Comparison of ENCODE assay signal across 1 cellular context in the genomic region with DNA sequence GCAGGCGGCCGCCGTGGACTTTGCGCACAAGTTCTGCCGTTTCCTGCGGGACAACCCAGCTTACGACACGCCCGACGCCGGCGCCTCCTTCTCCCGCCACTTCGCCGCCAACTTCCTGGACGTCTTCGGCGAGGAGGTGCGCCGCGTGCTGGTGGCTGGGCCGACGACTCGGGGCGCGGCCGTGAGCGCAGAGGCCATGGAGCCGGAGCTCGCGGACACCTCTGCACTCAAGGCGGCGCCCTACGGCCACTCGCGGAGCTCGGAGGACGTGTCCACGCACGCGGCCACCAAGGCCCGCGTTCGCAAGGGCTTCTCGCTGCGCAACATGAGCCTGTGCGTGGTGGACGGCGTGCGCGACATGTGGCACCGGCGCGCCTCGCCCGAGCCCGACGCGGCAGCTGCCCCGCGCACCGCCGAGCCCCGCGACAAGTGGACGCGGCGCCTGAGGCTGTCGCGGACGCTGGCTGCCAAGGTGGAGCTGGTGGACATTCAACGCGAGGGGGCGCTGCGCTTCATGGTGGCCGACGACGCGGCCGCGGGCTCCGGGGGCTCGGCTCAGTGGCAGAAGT.
TF ChIP-seq lines count a peak whose summit lies in the region.

No MANE protein-coding gene starts in this region.

TF ChIP-seq in WTC11, 78 proteins besides CTCF, POLR2A, EP300 and RAD21 (continued from another document and continues in another):
- TF ChIP-seq, protein P1, sequence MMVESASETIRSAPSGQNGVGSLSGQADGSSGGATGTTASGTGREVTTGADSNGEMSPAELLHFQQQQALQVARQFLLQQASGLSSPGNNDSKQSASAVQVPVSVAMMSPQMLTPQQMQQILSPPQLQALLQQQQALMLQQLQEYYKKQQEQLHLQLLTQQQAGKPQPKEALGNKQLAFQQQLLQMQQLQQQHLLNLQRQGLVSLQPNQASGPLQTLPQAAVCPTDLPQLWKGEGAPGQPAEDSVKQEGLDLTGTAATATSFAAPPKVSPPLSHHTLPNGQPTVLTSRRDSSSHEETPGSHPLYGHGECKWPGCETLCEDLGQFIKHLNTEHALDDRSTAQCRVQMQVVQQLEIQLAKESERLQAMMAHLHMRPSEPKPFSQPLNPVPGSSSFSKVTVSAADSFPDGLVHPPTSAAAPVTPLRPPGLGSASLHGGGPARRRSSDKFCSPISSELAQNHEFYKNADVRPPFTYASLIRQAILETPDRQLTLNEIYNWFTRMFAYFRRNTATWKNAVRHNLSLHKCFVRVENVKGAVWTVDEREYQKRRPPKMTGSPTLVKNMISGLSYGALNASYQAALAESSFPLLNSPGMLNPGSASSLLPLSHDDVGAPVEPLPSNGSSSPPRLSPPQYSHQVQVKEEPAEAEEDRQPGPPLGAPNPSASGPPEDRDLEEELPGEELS (CRISPR knock-in tag; IDR thresholded peaks at IDR 0.05): peak; percentile 35; the same call in 1 of the 2 replicates
- TF ChIP-seq GTF2I (CRISPR knock-in tag; conservative IDR thresholded peaks at IDR 0.05): no peak
- TF ChIP-seq, protein P2, sequence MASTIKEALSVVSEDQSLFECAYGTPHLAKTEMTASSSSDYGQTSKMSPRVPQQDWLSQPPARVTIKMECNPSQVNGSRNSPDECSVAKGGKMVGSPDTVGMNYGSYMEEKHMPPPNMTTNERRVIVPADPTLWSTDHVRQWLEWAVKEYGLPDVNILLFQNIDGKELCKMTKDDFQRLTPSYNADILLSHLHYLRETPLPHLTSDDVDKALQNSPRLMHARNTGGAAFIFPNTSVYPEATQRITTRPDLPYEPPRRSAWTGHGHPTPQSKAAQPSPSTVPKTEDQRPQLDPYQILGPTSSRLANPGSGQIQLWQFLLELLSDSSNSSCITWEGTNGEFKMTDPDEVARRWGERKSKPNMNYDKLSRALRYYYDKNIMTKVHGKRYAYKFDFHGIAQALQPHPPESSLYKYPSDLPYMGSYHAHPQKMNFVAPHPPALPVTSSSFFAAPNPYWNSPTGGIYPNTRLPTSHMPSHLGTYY (CRISPR knock-in tag; IDR thresholded peaks at IDR 0.05): no peak
- TF ChIP-seq NR2C2 (CRISPR knock-in tag; IDR thresholded peaks at IDR 0.05): peak; percentile 64; the same call in 1 of the 2 replicates
- TF ChIP-seq, protein P3, sequence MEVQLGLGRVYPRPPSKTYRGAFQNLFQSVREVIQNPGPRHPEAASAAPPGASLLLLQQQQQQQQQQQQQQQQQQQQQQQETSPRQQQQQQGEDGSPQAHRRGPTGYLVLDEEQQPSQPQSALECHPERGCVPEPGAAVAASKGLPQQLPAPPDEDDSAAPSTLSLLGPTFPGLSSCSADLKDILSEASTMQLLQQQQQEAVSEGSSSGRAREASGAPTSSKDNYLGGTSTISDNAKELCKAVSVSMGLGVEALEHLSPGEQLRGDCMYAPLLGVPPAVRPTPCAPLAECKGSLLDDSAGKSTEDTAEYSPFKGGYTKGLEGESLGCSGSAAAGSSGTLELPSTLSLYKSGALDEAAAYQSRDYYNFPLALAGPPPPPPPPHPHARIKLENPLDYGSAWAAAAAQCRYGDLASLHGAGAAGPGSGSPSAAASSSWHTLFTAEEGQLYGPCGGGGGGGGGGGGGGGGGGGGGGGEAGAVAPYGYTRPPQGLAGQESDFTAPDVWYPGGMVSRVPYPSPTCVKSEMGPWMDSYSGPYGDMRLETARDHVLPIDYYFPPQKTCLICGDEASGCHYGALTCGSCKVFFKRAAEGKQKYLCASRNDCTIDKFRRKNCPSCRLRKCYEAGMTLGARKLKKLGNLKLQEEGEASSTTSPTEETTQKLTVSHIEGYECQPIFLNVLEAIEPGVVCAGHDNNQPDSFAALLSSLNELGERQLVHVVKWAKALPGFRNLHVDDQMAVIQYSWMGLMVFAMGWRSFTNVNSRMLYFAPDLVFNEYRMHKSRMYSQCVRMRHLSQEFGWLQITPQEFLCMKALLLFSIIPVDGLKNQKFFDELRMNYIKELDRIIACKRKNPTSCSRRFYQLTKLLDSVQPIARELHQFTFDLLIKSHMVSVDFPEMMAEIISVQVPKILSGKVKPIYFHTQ (CRISPR knock-in tag; IDR thresholded peaks at IDR 0.05): no peak
- no peak; the same call in 1 of the 2 replicates for TF ChIP-seq ZNF121 (CRISPR knock-in tag; IDR thresholded peaks at IDR 0.05)
- TF ChIP-seq ZNF396 (CRISPR knock-in tag; IDR thresholded peaks at IDR 0.05; ENCODE audit: borderline replicate concordance): no peak
- peak; percentile 99 for TF ChIP-seq FOXP1 (CRISPR knock-in tag; IDR thresholded peaks at IDR 0.05; ENCODE audit: borderline replicate concordance)
- TF ChIP-seq SMAD4 (CRISPR knock-in tag; IDR thresholded peaks at IDR 0.05): no peak
- no peak for TF ChIP-seq ZNF416 (CRISPR knock-in tag; IDR thresholded peaks at IDR 0.05)
- no peak for TF ChIP-seq PRRX2 (CRISPR knock-in tag; IDR thresholded peaks at IDR 0.05)
- TF ChIP-seq NFATC4 (CRISPR knock-in tag; IDR thresholded peaks at IDR 0.05): no peak
- TF ChIP-seq, protein P4, sequence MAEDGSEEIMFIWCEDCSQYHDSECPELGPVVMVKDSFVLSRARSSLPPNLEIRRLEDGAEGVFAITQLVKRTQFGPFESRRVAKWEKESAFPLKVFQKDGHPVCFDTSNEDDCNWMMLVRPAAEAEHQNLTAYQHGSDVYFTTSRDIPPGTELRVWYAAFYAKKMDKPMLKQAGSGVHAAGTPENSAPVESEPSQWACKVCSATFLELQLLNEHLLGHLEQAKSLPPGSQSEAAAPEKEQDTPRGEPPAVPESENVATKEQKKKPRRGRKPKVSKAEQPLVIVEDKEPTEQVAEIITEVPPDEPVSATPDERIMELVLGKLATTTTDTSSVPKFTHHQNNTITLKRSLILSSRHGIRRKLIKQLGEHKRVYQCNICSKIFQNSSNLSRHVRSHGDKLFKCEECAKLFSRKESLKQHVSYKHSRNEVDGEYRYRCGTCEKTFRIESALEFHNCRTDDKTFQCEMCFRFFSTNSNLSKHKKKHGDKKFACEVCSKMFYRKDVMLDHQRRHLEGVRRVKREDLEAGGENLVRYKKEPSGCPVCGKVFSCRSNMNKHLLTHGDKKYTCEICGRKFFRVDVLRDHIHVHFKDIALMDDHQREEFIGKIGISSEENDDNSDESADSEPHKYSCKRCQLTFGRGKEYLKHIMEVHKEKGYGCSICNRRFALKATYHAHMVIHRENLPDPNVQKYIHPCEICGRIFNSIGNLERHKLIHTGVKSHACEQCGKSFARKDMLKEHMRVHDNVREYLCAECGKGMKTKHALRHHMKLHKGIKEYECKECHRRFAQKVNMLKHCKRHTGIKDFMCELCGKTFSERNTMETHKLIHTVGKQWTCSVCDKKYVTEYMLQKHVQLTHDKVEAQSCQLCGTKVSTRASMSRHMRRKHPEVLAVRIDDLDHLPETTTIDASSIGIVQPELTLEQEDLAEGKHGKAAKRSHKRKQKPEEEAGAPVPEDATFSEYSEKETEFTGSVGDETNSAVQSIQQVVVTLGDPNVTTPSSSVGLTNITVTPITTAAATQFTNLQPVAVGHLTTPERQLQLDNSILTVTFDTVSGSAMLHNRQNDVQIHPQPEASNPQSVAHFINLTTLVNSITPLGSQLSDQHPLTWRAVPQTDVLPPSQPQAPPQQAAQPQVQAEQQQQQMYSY (CRISPR knock-in tag; IDR thresholded peaks at IDR 0.05): 0 out of 2 replicates have a peak, but pooled peaks have one; percentile 14
- peak; percentile 79; the same call in 1 of the 2 replicates for TF ChIP-seq ETV6 (CRISPR knock-in tag; IDR thresholded peaks at IDR 0.05)
- TF ChIP-seq, protein P5, sequence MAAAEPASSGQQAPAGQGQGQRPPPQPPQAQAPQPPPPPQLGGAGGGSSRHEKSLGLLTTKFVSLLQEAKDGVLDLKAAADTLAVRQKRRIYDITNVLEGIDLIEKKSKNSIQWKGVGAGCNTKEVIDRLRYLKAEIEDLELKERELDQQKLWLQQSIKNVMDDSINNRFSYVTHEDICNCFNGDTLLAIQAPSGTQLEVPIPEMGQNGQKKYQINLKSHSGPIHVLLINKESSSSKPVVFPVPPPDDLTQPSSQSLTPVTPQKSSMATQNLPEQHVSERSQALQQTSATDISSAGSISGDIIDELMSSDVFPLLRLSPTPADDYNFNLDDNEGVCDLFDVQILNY (CRISPR knock-in tag; IDR thresholded peaks at IDR 0.05): peak; percentile 59; the same call in 1 of the 2 replicates
- TF ChIP-seq SOX15 (CRISPR knock-in tag; IDR thresholded peaks at IDR 0.05): no peak
- TF ChIP-seq, protein P6, sequence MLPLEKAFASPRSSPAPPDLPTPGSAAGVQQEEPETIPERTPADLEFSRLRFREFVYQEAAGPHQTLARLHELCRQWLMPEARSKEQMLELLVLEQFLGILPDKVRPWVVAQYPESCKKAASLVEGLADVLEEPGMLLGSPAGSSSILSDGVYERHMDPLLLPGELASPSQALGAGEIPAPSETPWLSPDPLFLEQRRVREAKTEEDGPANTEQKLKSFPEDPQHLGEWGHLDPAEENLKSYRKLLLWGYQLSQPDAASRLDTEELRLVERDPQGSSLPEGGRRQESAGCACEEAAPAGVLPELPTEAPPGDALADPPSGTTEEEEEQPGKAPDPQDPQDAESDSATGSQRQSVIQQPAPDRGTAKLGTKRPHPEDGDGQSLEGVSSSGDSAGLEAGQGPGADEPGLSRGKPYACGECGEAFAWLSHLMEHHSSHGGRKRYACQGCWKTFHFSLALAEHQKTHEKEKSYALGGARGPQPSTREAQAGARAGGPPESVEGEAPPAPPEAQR (CRISPR knock-in tag; IDR thresholded peaks at IDR 0.05): no peak
- 0 out of 2 replicates have a peak, but pooled peaks have one; percentile 52 for TF ChIP-seq ELF4 (CRISPR knock-in tag; IDR thresholded peaks at IDR 0.05; ENCODE audit: low read depth)
- TF ChIP-seq, protein P7, sequence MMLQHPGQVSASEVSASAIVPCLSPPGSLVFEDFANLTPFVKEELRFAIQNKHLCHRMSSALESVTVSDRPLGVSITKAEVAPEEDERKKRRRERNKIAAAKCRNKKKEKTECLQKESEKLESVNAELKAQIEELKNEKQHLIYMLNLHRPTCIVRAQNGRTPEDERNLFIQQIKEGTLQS (CRISPR knock-in tag; conservative IDR thresholded peaks at IDR 0.05): peak; percentile 80
- TF ChIP-seq, protein P8, sequence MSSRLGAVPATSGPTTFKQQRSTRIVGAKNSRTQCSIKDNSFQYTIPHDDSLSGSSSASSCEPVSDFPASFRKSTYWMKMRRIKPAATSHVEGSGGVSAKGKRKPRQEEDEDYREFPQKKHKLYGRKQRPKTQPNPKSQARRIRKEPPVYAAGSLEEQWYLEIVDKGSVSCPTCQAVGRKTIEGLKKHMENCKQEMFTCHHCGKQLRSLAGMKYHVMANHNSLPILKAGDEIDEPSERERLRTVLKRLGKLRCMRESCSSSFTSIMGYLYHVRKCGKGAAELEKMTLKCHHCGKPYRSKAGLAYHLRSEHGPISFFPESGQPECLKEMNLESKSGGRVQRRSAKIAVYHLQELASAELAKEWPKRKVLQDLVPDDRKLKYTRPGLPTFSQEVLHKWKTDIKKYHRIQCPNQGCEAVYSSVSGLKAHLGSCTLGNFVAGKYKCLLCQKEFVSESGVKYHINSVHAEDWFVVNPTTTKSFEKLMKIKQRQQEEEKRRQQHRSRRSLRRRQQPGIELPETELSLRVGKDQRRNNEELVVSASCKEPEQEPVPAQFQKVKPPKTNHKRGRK (CRISPR knock-in tag; IDR thresholded peaks at IDR 0.05; ENCODE audit: borderline replicate concordance): no peak
- peak; percentile 91; the same call in 1 of the 2 replicates for TF ChIP-seq NFE2L1 (CRISPR knock-in tag; IDR thresholded peaks at IDR 0.05)
- TF ChIP-seq FOXK1 (CRISPR knock-in tag; IDR thresholded peaks at IDR 0.05): peak; percentile 58
- peak; percentile 87; the same call in 1 of the 2 replicates for TF ChIP-seq JUN (CRISPR knock-in tag; IDR thresholded peaks at IDR 0.05)
- TF ChIP-seq TP53 (CRISPR knock-in tag; IDR thresholded peaks at IDR 0.05): peak; percentile 75; the same call in 1 of the 2 replicates
- TF ChIP-seq, protein P9, sequence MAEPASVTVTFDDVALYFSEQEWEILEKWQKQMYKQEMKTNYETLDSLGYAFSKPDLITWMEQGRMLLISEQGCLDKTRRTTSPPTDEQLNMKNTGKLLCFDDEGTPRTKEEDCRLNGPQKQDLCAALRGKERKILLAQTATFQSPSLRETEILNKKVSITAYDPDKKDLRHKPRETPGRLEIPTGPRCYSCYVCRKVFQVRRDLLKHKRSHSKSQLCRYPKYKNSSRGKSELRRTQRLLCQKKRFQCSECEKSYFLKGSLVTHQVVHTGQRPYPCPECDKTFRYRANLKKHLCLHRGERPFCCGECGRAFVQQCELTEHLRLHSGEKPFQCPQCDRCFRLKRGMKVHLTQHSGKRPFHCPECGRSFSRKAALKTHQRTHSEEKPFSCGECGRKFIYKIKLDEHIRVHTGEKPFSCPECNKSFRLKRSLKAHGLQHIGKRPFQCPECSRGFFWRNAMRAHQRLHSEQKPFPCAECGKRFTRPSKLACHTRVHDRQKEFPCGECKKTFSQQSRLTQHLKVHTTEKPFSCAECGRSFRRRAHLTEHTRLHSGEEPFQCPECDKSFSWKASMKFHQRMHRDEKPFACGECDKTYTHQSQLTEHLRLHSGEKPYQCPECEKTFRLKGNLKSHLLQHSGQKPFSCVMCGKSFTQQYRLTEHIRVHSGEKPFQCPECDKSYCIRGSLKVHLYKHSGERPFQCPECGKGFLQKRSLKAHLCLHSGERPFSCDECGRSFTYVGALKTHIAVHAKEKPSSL (CRISPR knock-in tag; conservative IDR thresholded peaks at IDR 0.05): no peak
- TF ChIP-seq, protein P10, sequence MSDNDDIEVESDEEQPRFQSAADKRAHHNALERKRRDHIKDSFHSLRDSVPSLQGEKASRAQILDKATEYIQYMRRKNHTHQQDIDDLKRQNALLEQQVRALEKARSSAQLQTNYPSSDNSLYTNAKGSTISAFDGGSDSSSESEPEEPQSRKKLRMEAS (CRISPR knock-in tag; IDR thresholded peaks at IDR 0.05): peak; percentile 90
- peak; percentile 49; the same call in 1 of the 2 replicates for TF ChIP-seq NFYB (CRISPR knock-in tag; conservative IDR thresholded peaks at IDR 0.05; ENCODE audit: low read depth)
- 0 out of 2 replicates have a peak, but pooled peaks have one; percentile 97 for TF ChIP-seq KAT7 (CRISPR knock-in tag; IDR thresholded peaks at IDR 0.05; ENCODE audit: borderline replicate concordance)
- TF ChIP-seq ZBTB21 (CRISPR knock-in tag; IDR thresholded peaks at IDR 0.05; ENCODE audit: borderline replicate concordance): peak; percentile 90
- TF ChIP-seq EMX1 (CRISPR knock-in tag; IDR thresholded peaks at IDR 0.05): no peak
- TF ChIP-seq IRF2 (CRISPR knock-in tag; IDR thresholded peaks at IDR 0.05; ENCODE audit: borderline replicate concordance, low read depth): no peak; the same call in 1 of the 2 replicates
- TF ChIP-seq HMGA2 (CRISPR knock-in tag; IDR thresholded peaks at IDR 0.05): no peak
- TF ChIP-seq ZNF232 (CRISPR knock-in tag; IDR thresholded peaks at IDR 0.05): peak; percentile 91
- TF ChIP-seq ZNF671 (CRISPR knock-in tag; IDR thresholded peaks at IDR 0.05): no peak
- TF ChIP-seq TCF7 (CRISPR knock-in tag; IDR thresholded peaks at IDR 0.05; ENCODE audit: low read depth): peak; percentile 86; the same call in 1 of the 2 replicates
- TF ChIP-seq ATF1 (CRISPR knock-in tag; IDR thresholded peaks at IDR 0.05): no peak
- TF ChIP-seq, protein P11, sequence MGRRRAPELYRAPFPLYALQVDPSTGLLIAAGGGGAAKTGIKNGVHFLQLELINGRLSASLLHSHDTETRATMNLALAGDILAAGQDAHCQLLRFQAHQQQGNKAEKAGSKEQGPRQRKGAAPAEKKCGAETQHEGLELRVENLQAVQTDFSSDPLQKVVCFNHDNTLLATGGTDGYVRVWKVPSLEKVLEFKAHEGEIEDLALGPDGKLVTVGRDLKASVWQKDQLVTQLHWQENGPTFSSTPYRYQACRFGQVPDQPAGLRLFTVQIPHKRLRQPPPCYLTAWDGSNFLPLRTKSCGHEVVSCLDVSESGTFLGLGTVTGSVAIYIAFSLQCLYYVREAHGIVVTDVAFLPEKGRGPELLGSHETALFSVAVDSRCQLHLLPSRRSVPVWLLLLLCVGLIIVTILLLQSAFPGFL (CRISPR knock-in tag; IDR thresholded peaks at IDR 0.05; ENCODE audit: borderline replicate concordance): no peak
